ENCODE assay signal across 11 cellular contexts in genomic region chr18:23114171-23114881, GRCh38. TPM values are rescaled to one million over a fixed set of nuclear protein-coding genes. Genes with fewer than 3 reads are reported as not detected.
DNase-seq lines count a peak whose midpoint lies in the region; ATAC-seq and TF ChIP-seq lines count a peak whose summit lies in the region.
"Had no signal": no experiment of that assay in that cellular context is flagged by ENCODE, and none has a peak within 500 bp of the region (broad histone marks: within the 10 kb centered on the region; RNA-seq: fewer than 3 reads in every experiment).

No MANE protein-coding gene starts in this region.

- DNase-seq in ACHN, result peak; percentile 64
- peak; percentile 50 for DNase-seq in NCI-H1417 treated with DMSO at 0.1 percent for 48 hours (lab: John Stamatoyannopoulos, UW)
- no peak for DNase-seq in mucosa of descending colon
- DNase-seq in stimulated activated naive CD8-positive, alpha-beta T cell treated with anti-CD3 and anti-CD28 coated beads, Interleukin-15, amount 100 ng/mL, for 72 hours, result no peak
- DNase-seq in DMS153 treated with DMSO at 0.1 percent for 48 hours (lab: John Stamatoyannopoulos, UW; ENCODE audit: unreplicated experiment), result no peak
- DNase-seq in NCI-H1048 (lab: John Stamatoyannopoulos, UW), result no peak
- no peak for DNase-seq in erythroblast (lab: John Stamatoyannopoulos, UW)
- DNase-seq: activated naive CD4-positive, alpha-beta T cell treated with anti-CD3 and anti-CD28 coated beads for 36 hours had no signal

- 68 to 72% methylated on average over 10 of the region's 10 CpGs for WGBS in ectodermal cell, 2 experiments

- no peak overlapping the region for H3K4me3 ChIP-seq in ectodermal cell (ENCODE audit: insufficient read depth, low read depth, low read length)
- no peak overlapping the region for H3K4me3 ChIP-seq in mucosa of descending colon

- no peaks in the 10 kb centered on the region for H3K27me3 ChIP-seq in ectodermal cell (ENCODE audit: control insufficient read depth, insufficient read depth, low read length, poor library complexity, severe bottlenecking)

- peak; percentile 29 for ATAC-seq in mucosa of descending colon
- ATAC-seq in stimulated activated naive CD8-positive, alpha-beta T cell treated with anti-CD3 and anti-CD28 coated beads, Interleukin-15, amount 100 ng/mL, for 72 hours, result no peak

- no peak for TF ChIP-seq CTCF in mucosa of descending colon (IDR thresholded peaks at IDR 0.05)

- intact Hi-C loops in mucosa of descending colon (cut with DNase I, micrococcal nuclease), result no loop called here

- TF ChIP-seq POLR2A in erythroblast (IDR thresholded peaks at IDR 0.05; ENCODE audit: low read length), result no peak

- peaks cover 8 to 9% of the 10 kb centered on the region in 2 donors for H3K9me3 Mint-ChIP-seq in stimulated activated naive CD8-positive, alpha-beta T cell treated with anti-CD3 and anti-CD28 coated beads, Interleukin-15, amount 100 ng/mL, for 72 hours

- H3K27me3 Mint-ChIP-seq in stimulated activated naive CD8-positive, alpha-beta T cell treated with anti-CD3 and anti-CD28 coated beads, Interleukin-15, amount 100 ng/mL, for 72 hours, result peaks cover 7% of the 10 kb centered on the region

- no peak overlapping the region for H3K27ac Mint-ChIP-seq in stimulated activated naive CD8-positive, alpha-beta T cell treated with anti-CD3 and anti-CD28 coated beads, Interleukin-15, amount 100 ng/mL, for 72 hours
- H3K27ac Mint-ChIP-seq: activated naive CD4-positive, alpha-beta T cell treated with anti-CD3 and anti-CD28 coated beads for 36 hours; B cell; memory B cell had no signal

- H3K9me3 ChIP-seq in ectodermal cell (ENCODE audit: control insufficient read depth, low read length) (no peaks in the 10 kb centered on the region), mucosa of descending colon (no peaks in the 10 kb centered on the region)

- in situ Hi-C loops in ACHN (cut with HindIII; ENCODE audit: low pct_ligation_motif_present, low pct_unique_long_range_greater_than_20kb, low sequenced_read_pairs), result no loop called here

- H3K4me3 Mint-ChIP-seq in stimulated activated naive CD8-positive, alpha-beta T cell treated with anti-CD3 and anti-CD28 coated beads, Interleukin-15, amount 100 ng/mL, for 72 hours, result no peak overlapping the region
- H3K4me3 Mint-ChIP-seq: activated naive CD4-positive, alpha-beta T cell treated with anti-CD3 and anti-CD28 coated beads for 36 hours; B cell; memory B cell had no signal

- H3K4me1 Mint-ChIP-seq in stimulated activated naive CD8-positive, alpha-beta T cell treated with anti-CD3 and anti-CD28 coated beads, Interleukin-15, amount 100 ng/mL, for 72 hours, result peaks cover 17% of the 10 kb centered on the region

- peak overlapping the region; percentile 17 for H3K27ac ChIP-seq in ectodermal cell (ENCODE audit: insufficient read depth, low read depth, low read length, poor library complexity, severe bottlenecking)

- H3K36me3 ChIP-seq in ectodermal cell (ENCODE audit: control insufficient read depth, insufficient read depth, low read length) (no peaks in the 10 kb centered on the region), mucosa of descending colon (ENCODE audit: low read depth) (no peaks in the 10 kb centered on the region)

- H3K4me1 ChIP-seq in ectodermal cell (ENCODE audit: control insufficient read depth, insufficient read depth, low read length), result peaks cover 9% of the 10 kb centered on the region
- peaks cover 3% of the 10 kb centered on the region for H3K4me1 ChIP-seq in mucosa of descending colon (ENCODE audit: low read depth)

RNA-seq across cellular contexts. Expression of gene CABLES1, which starts 21.0 kb away (rescaled TPM):
- 3.6 TPM for polyA plus RNA-seq in ectodermal cell (2013, experiment 1 of 4)
- polyA plus RNA-seq in ectodermal cell (2013, experiment 2 of 4), result 3.6 TPM
- 2.2 TPM for polyA plus RNA-seq in ectodermal cell (2013, experiment 3 of 4)
- polyA plus RNA-seq in ectodermal cell (2013, experiment 4 of 4), result 2.0 TPM
- 10 to 100 TPM in 2 of 3 donors, 1 to 10 TPM in 1; 8.1 to 13.0 (median 11.6) TPM for total RNA-seq in mucosa of descending colon

Comparison
In these comparisons a context has a peak if more than half of its experiments do, and no peak if none do; other contexts are left out.
1. DNase-seq: peak in ACHN (single experiment) and NCI-H1417 treated with DMSO at 0.1 percent for 48 hours (single experiment); none in mucosa of descending colon (0 of 3), stimulated activated naive CD8-positive, alpha-beta T cell treated with anti-CD3 and anti-CD28 coated beads, Interleukin-15, amount 100 ng/mL, for 72 hours (0 of 2), DMS153 treated with DMSO at 0.1 percent for 48 hours (single experiment), NCI-H1048 (single experiment) and erythroblast (0 of 2).